ENCODE assay signal across 8 cellular contexts in the genomic region with DNA sequence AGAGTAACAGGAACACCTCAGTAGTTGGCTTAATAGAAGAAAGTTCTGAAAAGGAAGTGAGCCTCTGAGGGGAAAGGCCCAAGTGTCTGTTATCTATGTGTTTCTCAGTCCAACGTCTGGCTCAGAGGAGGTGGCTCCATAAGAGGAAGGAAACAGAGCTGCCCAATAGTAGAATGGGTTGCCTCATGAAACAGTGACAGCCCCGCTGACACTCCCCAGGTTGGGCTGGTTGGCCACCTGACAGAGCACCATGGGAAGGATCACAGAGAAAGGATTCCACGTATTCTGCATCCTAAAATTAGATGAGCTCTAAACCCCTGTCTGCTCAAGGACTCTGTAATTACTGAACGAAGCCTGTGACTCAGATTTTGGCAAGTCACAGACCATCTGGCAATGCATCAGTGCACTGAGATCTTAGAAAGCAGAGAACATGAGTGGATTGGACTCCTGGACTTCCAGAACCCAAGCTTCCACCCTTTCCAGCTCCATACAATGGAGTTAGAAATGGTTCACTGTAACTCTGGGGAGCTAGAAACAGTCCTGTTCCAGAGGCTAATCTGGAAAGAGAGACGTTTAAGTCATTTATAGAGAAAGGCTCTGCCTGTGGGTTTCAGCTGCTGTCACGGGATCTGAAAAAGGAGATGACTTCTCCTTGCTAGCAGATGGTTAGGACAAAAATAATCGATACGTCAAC. TPM values are rescaled to one million over a fixed set of nuclear protein-coding genes. Genes with fewer than 3 reads are reported as not detected.
DNase-seq lines count a peak whose midpoint lies in the region; ATAC-seq lines count a peak whose summit lies in the region.

No MANE protein-coding gene starts in this region.

- H3K27ac Mint-ChIP-seq in activated T-helper 1 cell treated with anti-CD3 and anti-CD28 coated beads, Interleukin-12 subunit alpha, Interleukin-12 subunit beta, Interleukin-2, Interleukin-4 antibody, amounts not matched to agents 30 ng/mL and 10 ng/mL and 1 ng/mL, durations not matched to agents 14 hours and 24 hours and 36 hours: peak overlapping the region; percentile 79
- peak overlapping the region; percentile 85 for H3K27ac Mint-ChIP-seq in stimulated activated naive B cell treated with anti-CD40 and anti-IgM and Interleukin-4, amounts not matched to agents 10 μg/mL and 1 μg/mL and 100 μg/mL, for 72 hours

- peak; percentile 46 for DNase-seq in activated CD4-positive, alpha-beta T cell treated with anti-CD3 and anti-CD28 coated beads for 48 hours
- no peak for DNase-seq in activated CD4-positive, alpha-beta T cell treated with anti-CD3 and anti-CD28 coated beads for 4 hours
- peak; percentile 34 for DNase-seq in Jurkat, Clone E6-1 (ENCODE audit: low read depth, low spot score)
- DNase-seq in activated T-helper 1 cell treated with anti-CD3 and anti-CD28 coated beads, Interleukin-12 subunit alpha, Interleukin-12 subunit beta, Interleukin-2, Interleukin-4 antibody, amounts not matched to agents 30 ng/mL and 10 ng/mL and 1 ng/mL, durations not matched to agents 14 hours and 24 hours and 36 hours (ENCODE audit: low spot score): peak; percentile 49
- DNase-seq in stimulated activated naive B cell treated with anti-CD40 and anti-IgM and Interleukin-4, amounts not matched to agents 10 μg/mL and 1 μg/mL and 100 μg/mL, for 72 hours: peak; percentile 71
- no peak for DNase-seq in DMS79 treated with DMSO at 0.1 percent for 48 hours (lab: John Stamatoyannopoulos, UW)
- DNase-seq in iPS-NIHi11 (ENCODE audit: low spot score): no peak

- H3K9me3 Mint-ChIP-seq in activated T-helper 1 cell treated with anti-CD3 and anti-CD28 coated beads, Interleukin-12 subunit alpha, Interleukin-12 subunit beta, Interleukin-2, Interleukin-4 antibody, amounts not matched to agents 30 ng/mL and 10 ng/mL and 1 ng/mL, durations not matched to agents 14 hours and 24 hours and 36 hours: no peaks in the 10 kb centered on the region
- H3K9me3 Mint-ChIP-seq in stimulated activated naive B cell treated with anti-CD40 and anti-IgM and Interleukin-4, amounts not matched to agents 10 μg/mL and 1 μg/mL and 100 μg/mL, for 72 hours: no peaks in the 10 kb centered on the region

- peak; percentile 99 for ATAC-seq in GM21619 (IDR thresholded peaks at IDR 0.05; ENCODE audit: unreplicated experiment)
- ATAC-seq in stimulated activated naive B cell treated with anti-CD40 and anti-IgM and Interleukin-4, amounts not matched to agents 10 μg/mL and 1 μg/mL and 100 μg/mL, for 72 hours (replicated peaks): peak; percentile 100

- no peaks in the 10 kb centered on the region for H3K36me3 Mint-ChIP-seq in activated T-helper 1 cell treated with anti-CD3 and anti-CD28 coated beads, Interleukin-12 subunit alpha, Interleukin-12 subunit beta, Interleukin-2, Interleukin-4 antibody, amounts not matched to agents 30 ng/mL and 10 ng/mL and 1 ng/mL, durations not matched to agents 14 hours and 24 hours and 36 hours (ENCODE audit: low read depth)
- H3K36me3 Mint-ChIP-seq in stimulated activated naive B cell treated with anti-CD40 and anti-IgM and Interleukin-4, amounts not matched to agents 10 μg/mL and 1 μg/mL and 100 μg/mL, for 72 hours: no peaks in the 10 kb centered on the region

- intact Hi-C loops in activated T-helper 1 cell treated with anti-CD3 and anti-CD28 coated beads, Interleukin-12 subunit alpha, Interleukin-12 subunit beta, Interleukin-2, Interleukin-4 antibody, amounts not matched to agents 30 ng/mL and 10 ng/mL and 1 ng/mL, durations not matched to agents 14 hours and 24 hours and 36 hours (cut with micrococcal nuclease): loop anchor here (1.0 kb wide), 1 partner anchor 41 kb away; a partner anchor contains a TSS

- no peak overlapping the region for H3K4me3 Mint-ChIP-seq in activated T-helper 1 cell treated with anti-CD3 and anti-CD28 coated beads, Interleukin-12 subunit alpha, Interleukin-12 subunit beta, Interleukin-2, Interleukin-4 antibody, amounts not matched to agents 30 ng/mL and 10 ng/mL and 1 ng/mL, durations not matched to agents 14 hours and 24 hours and 36 hours
- H3K4me3 Mint-ChIP-seq in stimulated activated naive B cell treated with anti-CD40 and anti-IgM and Interleukin-4, amounts not matched to agents 10 μg/mL and 1 μg/mL and 100 μg/mL, for 72 hours: peak overlapping the region; percentile 47 to 63

- no peak overlapping the region for H3K4me3 ChIP-seq in Jurkat, Clone E6-1 (ENCODE audit: low read length)

- peaks cover 13% of the 10 kb centered on the region for H3K4me1 Mint-ChIP-seq in activated T-helper 1 cell treated with anti-CD3 and anti-CD28 coated beads, Interleukin-12 subunit alpha, Interleukin-12 subunit beta, Interleukin-2, Interleukin-4 antibody, amounts not matched to agents 30 ng/mL and 10 ng/mL and 1 ng/mL, durations not matched to agents 14 hours and 24 hours and 36 hours (ENCODE audit: low read depth)
- peaks cover 15 to 27% of the 10 kb centered on the region in 2 donors for H3K4me1 Mint-ChIP-seq in stimulated activated naive B cell treated with anti-CD40 and anti-IgM and Interleukin-4, amounts not matched to agents 10 μg/mL and 1 μg/mL and 100 μg/mL, for 72 hours

- H3K27me3 Mint-ChIP-seq in activated T-helper 1 cell treated with anti-CD3 and anti-CD28 coated beads, Interleukin-12 subunit alpha, Interleukin-12 subunit beta, Interleukin-2, Interleukin-4 antibody, amounts not matched to agents 30 ng/mL and 10 ng/mL and 1 ng/mL, durations not matched to agents 14 hours and 24 hours and 36 hours (ENCODE audit: insufficient read depth): peaks cover 6% of the 10 kb centered on the region
- H3K27me3 Mint-ChIP-seq in stimulated activated naive B cell treated with anti-CD40 and anti-IgM and Interleukin-4, amounts not matched to agents 10 μg/mL and 1 μg/mL and 100 μg/mL, for 72 hours: peaks cover 23 to 27% of the 10 kb centered on the region in 2 donors

RNA-seq across cellular contexts. Expression of a gene that starts 2.9 kb away (rescaled TPM):
- not detected for polyA plus RNA-seq in Jurkat, Clone E6-1 (2012; ENCODE audit: insufficient read depth, insufficient read length)
- total RNA-seq in activated T-helper 1 cell treated with anti-CD3 and anti-CD28 coated beads, Interleukin-12 subunit alpha, Interleukin-12 subunit beta, Interleukin-2, Interleukin-4 antibody, amounts not matched to agents 30 ng/mL and 10 ng/mL and 1 ng/mL, durations not matched to agents 14 hours and 24 hours and 36 hours: not detected in 2 replicates

RNA-seq across cellular contexts. Expression of a gene that starts 19.9 kb away (rescaled TPM):
- 150 TPM for polyA plus RNA-seq in Jurkat, Clone E6-1 (2012; ENCODE audit: insufficient read depth, insufficient read length)
- total RNA-seq in activated T-helper 1 cell treated with anti-CD3 and anti-CD28 coated beads, Interleukin-12 subunit alpha, Interleukin-12 subunit beta, Interleukin-2, Interleukin-4 antibody, amounts not matched to agents 30 ng/mL and 10 ng/mL and 1 ng/mL, durations not matched to agents 14 hours and 24 hours and 36 hours: 194 TPM in 2 replicates

RNA-seq across cellular contexts. Expression of a gene that starts 40.7 kb away (rescaled TPM):
- polyA plus RNA-seq in Jurkat, Clone E6-1 (2012; ENCODE audit: insufficient read depth, insufficient read length): 57.7 TPM
- total RNA-seq in activated T-helper 1 cell treated with anti-CD3 and anti-CD28 coated beads, Interleukin-12 subunit alpha, Interleukin-12 subunit beta, Interleukin-2, Interleukin-4 antibody, amounts not matched to agents 30 ng/mL and 10 ng/mL and 1 ng/mL, durations not matched to agents 14 hours and 24 hours and 36 hours: 65.7 and 66.5 TPM in 2 replicates

RNA-seq across cellular contexts. Expression of a gene that starts 59.7 kb away (rescaled TPM):
- polyA plus RNA-seq in Jurkat, Clone E6-1 (2012; ENCODE audit: insufficient read depth, insufficient read length): 30.9 TPM
- total RNA-seq in activated T-helper 1 cell treated with anti-CD3 and anti-CD28 coated beads, Interleukin-12 subunit alpha, Interleukin-12 subunit beta, Interleukin-2, Interleukin-4 antibody, amounts not matched to agents 30 ng/mL and 10 ng/mL and 1 ng/mL, durations not matched to agents 14 hours and 24 hours and 36 hours: 37.3 and 42.6 TPM in 2 replicates

Comparison
In these comparisons a context has a peak if more than half of its experiments do, and no peak if none do; other contexts are left out.
1. DNase-seq: peak in activated CD4-positive, alpha-beta T cell treated with anti-CD3 and anti-CD28 coated beads for 48 hours (single experiment), Jurkat, Clone E6-1 (single experiment), activated T-helper 1 cell treated with anti-CD3 and anti-CD28 coated beads, Interleukin-12 subunit alpha, Interleukin-12 subunit beta, Interleukin-2, Interleukin-4 antibody, amounts not matched to agents 30 ng/mL and 10 ng/mL and 1 ng/mL, durations not matched to agents 14 hours and 24 hours and 36 hours (single experiment) and stimulated activated naive B cell treated with anti-CD40 and anti-IgM and Interleukin-4, amounts not matched to agents 10 μg/mL and 1 μg/mL and 100 μg/mL, for 72 hours (single experiment); none in activated CD4-positive, alpha-beta T cell treated with anti-CD3 and anti-CD28 coated beads for 4 hours (0 of 2), DMS79 treated with DMSO at 0.1 percent for 48 hours (single experiment) and iPS-NIHi11 (single experiment).